Comparison of ENCODE assay signal across 10 cellular contexts in the genomic region with DNA sequence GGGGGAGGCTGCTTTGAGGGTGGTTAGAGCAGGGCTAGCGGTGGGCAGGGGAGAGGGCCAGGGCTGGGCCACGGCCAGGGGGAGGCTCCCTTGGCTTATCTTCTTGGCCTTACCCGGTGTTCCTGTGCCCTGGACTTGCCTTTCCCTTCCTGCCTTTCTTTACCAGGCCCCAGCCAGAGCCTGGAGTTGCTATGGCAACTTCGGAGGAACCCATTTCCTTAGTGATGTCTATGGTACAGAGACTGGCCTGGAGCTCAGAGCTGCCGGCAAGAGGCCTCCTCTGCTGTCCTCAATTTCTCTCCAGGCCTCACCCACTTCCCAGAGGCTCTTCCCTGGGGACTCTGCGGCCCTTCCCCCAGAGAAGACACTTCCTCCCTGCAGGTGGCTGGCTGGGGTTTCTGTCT. TPM values are rescaled to one million over a fixed set of nuclear protein-coding genes. Genes with fewer than 3 reads are reported as not detected.
DNase-seq lines count a peak whose midpoint lies in the region; ATAC-seq, FAIRE-seq and TF ChIP-seq lines count a peak whose summit lies in the region.
"Had no signal": no experiment of that assay in that cellular context is flagged by ENCODE, and none has a peak within 500 bp of the region (broad histone marks: within the 10 kb centered on the region; RNA-seq: fewer than 3 reads in every experiment).

No MANE protein-coding gene starts in this region.

- H3K4me1 ChIP-seq in endothelial cell of umbilical vein (ENCODE audit: control insufficient read depth, extremely low read depth, insufficient read depth, low read length) = peaks cover 4% of the 10 kb centered on the region
- H3K4me1 ChIP-seq in neuronal stem cell (ENCODE audit: control insufficient read depth in 2 of 2, insufficient read depth in 1 of 2, low read depth in 1 of 2, low read length in 2 of 2) = peaks cover 26 to 28% of the 10 kb centered on the region in 2 donors

- H3K27ac Mint-ChIP-seq in stimulated activated memory B cell treated with anti-CD40 and anti-IgM and Interleukin-4, amounts not matched to agents 10 μg/mL and 1 μg/mL and 100 μg/mL, for 72 hours = no peak overlapping the region

- H3K27me3 ChIP-seq in endothelial cell of umbilical vein (ENCODE audit: control insufficient read depth in 2 of 2, insufficient read depth in 2 of 2, low read length in 2 of 2) (peaks cover 13 to 18% of the 10 kb centered on the region in 2 experiments), neuronal stem cell (ENCODE audit: control insufficient read depth in 3 of 3, insufficient read depth in 3 of 3, low read depth in 1 of 3, low read length in 3 of 3) (peaks cover 3 to 44% (median 11%) of the 10 kb centered on the region in 3 experiments)

- no peaks in the 10 kb centered on the region for H3K79me2 ChIP-seq in endothelial cell of umbilical vein (ENCODE audit: control insufficient read depth, insufficient read depth, low read length)

- no peak overlapping the region for H4K8ac ChIP-seq in neuronal stem cell (ENCODE audit: low read depth, low read length)

- no peak for TF ChIP-seq POLR2A in endothelial cell of umbilical vein (IDR thresholded peaks at IDR 0.05; ENCODE audit: low read depth, low read length)

- no peak overlapping the region for H3K23ac ChIP-seq in neuronal stem cell (ENCODE audit: low read depth, low read length, poor library complexity)

- TF ChIP-seq CTCF in endothelial cell of umbilical vein (IDR thresholded peaks at IDR 0.05; ENCODE audit: extremely low read depth in 1 of 2, insufficient read depth in 1 of 2, low read depth in 1 of 2, low read length in 2 of 2) = no peak

- CTCF ChIA-PET in endothelial cell of umbilical vein (lab: Charles Lee) = interaction anchor here (0.6 to 2.6 kb wide), 10 partner anchors 11 to 216 kb away, joined by 3 to 24 read pairs (median 4); partner anchors contain the start of gene ANKZF1

- no peaks in the 10 kb centered on the region for H3K9me1 ChIP-seq in endothelial cell of umbilical vein (replicated peaks; ENCODE audit: control insufficient read depth, extremely low read depth, insufficient read depth, low read length)

- H3K4me2 ChIP-seq in endothelial cell of umbilical vein (ENCODE audit: insufficient read depth, low read length) (no peak overlapping the region), neuronal stem cell (ENCODE audit: insufficient read depth, low read length, poor library complexity, severe bottlenecking) (no peak overlapping the region)

- DNase-seq in DMS153 (lab: John Stamatoyannopoulos, UW) (peak; percentile 79), NCI-H446 (lab: John Stamatoyannopoulos, UW) (peak; percentile 39 to 66), endothelial cell of umbilical vein (ENCODE audit: low read depth, low spot score) (peak; percentile 80), neuronal stem cell (ENCODE audit: low spot score) (no peak), GDM1 (lab: John Stamatoyannopoulos, UW) (no peak), epidermal melanocyte (ENCODE audit: insufficient read length, low spot score) (no peak)

- H3K4me3 ChIP-seq in endothelial cell of umbilical vein (replicated peaks in 1 of 3; ENCODE audit: insufficient read depth in 1 of 3, low read depth in 1 of 3, low read length in 3 of 3) (no peak overlapping the region), neuronal stem cell (ENCODE audit: low read length in 2 of 2) (no peak overlapping the region)
- H3K4me3 ChIP-seq: GM12878 had no signal

- no peak overlapping the region for H4K91ac ChIP-seq in neuronal stem cell (ENCODE audit: low read depth, low read length, poor library complexity)

- no peak overlapping the region for H2BK12ac ChIP-seq in neuronal stem cell (ENCODE audit: low read length)

- H3K36me3 ChIP-seq in endothelial cell of umbilical vein (ENCODE audit: control insufficient read depth in 2 of 2, extremely low read depth in 1 of 2, insufficient read depth in 2 of 2, low read length in 2 of 2) (no peaks in the 10 kb centered on the region), neuronal stem cell (replicated peaks in 1 of 2; ENCODE audit: control insufficient read depth in 2 of 2, insufficient read depth in 2 of 2, low read length in 2 of 2) (peaks cover 0 to 2% of the 10 kb centered on the region in 2 donors)

- dilution Hi-C loops in endothelial cell of umbilical vein (cut with MboI; ENCODE audit: extremely low pct_ligation_motif_present, low sequenced_read_pairs) = no loop called here

- peak overlapping the region; percentile 61 for H3K18ac ChIP-seq in neuronal stem cell (ENCODE audit: low read length)

- H2AFZ ChIP-seq in endothelial cell of umbilical vein (ENCODE audit: low read depth, low read length) (no peak overlapping the region), neuronal stem cell (ENCODE audit: low read length) (peak overlapping the region; percentile 31)

- no peak overlapping the region for H3K9ac ChIP-seq in endothelial cell of umbilical vein (replicated peaks; ENCODE audit: extremely low read depth, insufficient read depth, low read length)
- H3K9ac ChIP-seq in neuronal stem cell (ENCODE audit: low read depth, low read length, poor library complexity) = no peak overlapping the region

- H2BK5ac ChIP-seq in neuronal stem cell (ENCODE audit: low read length) = no peak overlapping the region

- peaks cover 75% of the 10 kb centered on the region for H3K27me3 Mint-ChIP-seq in stimulated activated memory B cell treated with anti-CD40 and anti-IgM and Interleukin-4, amounts not matched to agents 10 μg/mL and 1 μg/mL and 100 μg/mL, for 72 hours

- no peak overlapping the region for H3K4me3 Mint-ChIP-seq in stimulated activated memory B cell treated with anti-CD40 and anti-IgM and Interleukin-4, amounts not matched to agents 10 μg/mL and 1 μg/mL and 100 μg/mL, for 72 hours

- H2AK5ac ChIP-seq in neuronal stem cell (ENCODE audit: low read depth, low read length) = peak overlapping the region; percentile 51

- no peaks in the 10 kb centered on the region for H3K36me3 Mint-ChIP-seq in stimulated activated memory B cell treated with anti-CD40 and anti-IgM and Interleukin-4, amounts not matched to agents 10 μg/mL and 1 μg/mL and 100 μg/mL, for 72 hours

- H3K9me3 Mint-ChIP-seq in stimulated activated memory B cell treated with anti-CD40 and anti-IgM and Interleukin-4, amounts not matched to agents 10 μg/mL and 1 μg/mL and 100 μg/mL, for 72 hours = no peaks in the 10 kb centered on the region

- ATAC-seq in stimulated activated memory B cell treated with anti-CD40 and anti-IgM and Interleukin-4, amounts not matched to agents 10 μg/mL and 1 μg/mL and 100 μg/mL, for 72 hours = no peak
- ATAC-seq in HG03378 (IDR thresholded peaks at IDR 0.05; ENCODE audit: unreplicated experiment) = no peak
- ATAC-seq: GM12878 had no signal

- no peak overlapping the region for H2BK120ac ChIP-seq in neuronal stem cell (ENCODE audit: low read depth, low read length)

- H3K9me3 ChIP-seq in endothelial cell of umbilical vein (replicated peaks; ENCODE audit: control insufficient read depth, insufficient read depth, low read length) = no peaks in the 10 kb centered on the region
- no peaks in the 10 kb centered on the region for H3K9me3 ChIP-seq in neuronal stem cell (replicated peaks in 1 of 2; ENCODE audit: control insufficient read depth in 2 of 2, insufficient read depth in 1 of 2, low read depth in 1 of 2, low read length in 2 of 2)

- POLR2A ChIA-PET in endothelial cell of umbilical vein (lab: Charles Lee) = no interaction called here

- no peak overlapping the region for H3K4ac ChIP-seq in neuronal stem cell (ENCODE audit: low read length)

- peaks cover 26% of the 10 kb centered on the region for H3K4me1 Mint-ChIP-seq in stimulated activated memory B cell treated with anti-CD40 and anti-IgM and Interleukin-4, amounts not matched to agents 10 μg/mL and 1 μg/mL and 100 μg/mL, for 72 hours

- BruUV-seq in endothelial cell of umbilical vein (replicated peaks; lab: Mats Ljungman, UMichigan) = no TSS peak

- intact Hi-C loops in endothelial cell of umbilical vein (cut with micrococcal nuclease) = no loop called here

- no peaks in the 10 kb centered on the region for H3K79me1 ChIP-seq in neuronal stem cell (ENCODE audit: low read depth, low read length)

- FAIRE-seq in endothelial cell of umbilical vein (lab: Jason Lieb, UNC) = peak; percentile 26
- FAIRE-seq: GM12878 had no signal

- H4K20me1 ChIP-seq in endothelial cell of umbilical vein (replicated peaks; ENCODE audit: control insufficient read depth, extremely low read depth, insufficient read depth, low read length) = no peaks in the 10 kb centered on the region

- no CpG with 5 or more reads among the region's 6 CpGs for WGBS in neuronal stem cell (ENCODE audit: extremely low coverage in 2 of 2, insufficient read length in 2 of 2, insufficient replicate concordance in 1 of 2), 2 donors

- H3K14ac ChIP-seq in neuronal stem cell (ENCODE audit: low read length) = no peak overlapping the region

- H2BK15ac ChIP-seq in neuronal stem cell (ENCODE audit: low read length) = no peak overlapping the region

- H3K27ac ChIP-seq in endothelial cell of umbilical vein (ENCODE audit: insufficient read depth, low read depth, low read length) (no peak overlapping the region), neuronal stem cell (replicated peaks; ENCODE audit: low read length) (no peak overlapping the region)

RNA-seq across cellular contexts. Expression of gene SPEG, which starts 11.5 kb away (rescaled TPM):
- total RNA-seq in endothelial cell of umbilical vein = 0.21 and 0.84 TPM in 2 replicates
- polyA plus RNA-seq in endothelial cell of umbilical vein = 3.5 TPM in 2 replicates
- 0.94 and 2.1 TPM in 2 replicates for polyA plus RNA-seq in endothelial cell of umbilical vein (2011; cell fraction: cytosol; rRNA removed)
- 18.2 and 18.7 TPM in 2 replicates for polyA plus RNA-seq in endothelial cell of umbilical vein (2011; cell fraction: nucleus; rRNA removed)
- polyA plus RNA-seq in endothelial cell of umbilical vein (2012) = 1.0 and 2.6 TPM in 2 replicates
- polyA minus RNA-seq in endothelial cell of umbilical vein = 3.6 and 5.6 TPM in 2 replicates
- 1.7 TPM for polyA minus RNA-seq in endothelial cell of umbilical vein (2011; cell fraction: cytosol; rRNA and poly(A)+ RNA removed)
- polyA minus RNA-seq in endothelial cell of umbilical vein (2011; cell fraction: nucleus; rRNA and poly(A)+ RNA removed) = 4.4 and 11.4 TPM in 2 replicates
- polyA plus RNA-seq in neuronal stem cell (2013, experiment 1 of 2) = 24.0 TPM
- 23.9 TPM for polyA plus RNA-seq in neuronal stem cell (2013, experiment 2 of 2)

RNA-seq across cellular contexts. Expression of gene DES, which starts 27.9 kb away (rescaled TPM):
- not detected in 2 replicates for total RNA-seq in endothelial cell of umbilical vein
- polyA plus RNA-seq in endothelial cell of umbilical vein = not detected in 2 replicates
- not detected in 2 replicates for polyA plus RNA-seq in endothelial cell of umbilical vein (2011; cell fraction: cytosol; rRNA removed)
- polyA plus RNA-seq in endothelial cell of umbilical vein (2011; cell fraction: nucleus; rRNA removed) = not detected in 2 replicates
- not detected in 2 replicates for polyA plus RNA-seq in endothelial cell of umbilical vein (2012)
- 1.7 TPM in 1 of 2 replicates, not detected in the other for polyA minus RNA-seq in endothelial cell of umbilical vein
- polyA minus RNA-seq in endothelial cell of umbilical vein (2011; cell fraction: cytosol; rRNA and poly(A)+ RNA removed) = 1.1 TPM
- polyA minus RNA-seq in endothelial cell of umbilical vein (2011; cell fraction: nucleus; rRNA and poly(A)+ RNA removed) = not detected in 2 replicates
- 0.24 TPM for polyA plus RNA-seq in neuronal stem cell (2013, experiment 1 of 2)
- 0.39 TPM for polyA plus RNA-seq in neuronal stem cell (2013, experiment 2 of 2)
- total RNA-seq: activated CD8-positive, alpha-beta memory T cell treated with anti-CD3 and anti-CD28 coated beads for 36 hours had no signal
- polyA plus RNA-seq: GM12878 had no signal

RNA-seq across cellular contexts. Expression of gene GMPPA, which starts 52.6 kb away (rescaled TPM):
- total RNA-seq in endothelial cell of umbilical vein = 34.1 and 39.1 TPM in 2 replicates
- 104 and 126 TPM in 2 replicates for polyA plus RNA-seq in endothelial cell of umbilical vein
- polyA plus RNA-seq in endothelial cell of umbilical vein (2011; cell fraction: cytosol; rRNA removed) = 56.3 and 59.4 TPM in 2 replicates
- 114 and 130 TPM in 2 replicates for polyA plus RNA-seq in endothelial cell of umbilical vein (2011; cell fraction: nucleus; rRNA removed)
- 45.4 and 47.2 TPM in 2 replicates for polyA plus RNA-seq in endothelial cell of umbilical vein (2012)
- 68.7 and 80.4 TPM in 2 replicates for polyA minus RNA-seq in endothelial cell of umbilical vein
- 21.7 TPM for polyA minus RNA-seq in endothelial cell of umbilical vein (2011; cell fraction: cytosol; rRNA and poly(A)+ RNA removed)
- polyA minus RNA-seq in endothelial cell of umbilical vein (2011; cell fraction: nucleus; rRNA and poly(A)+ RNA removed) = 17.2 and 32.6 TPM in 2 replicates
- polyA plus RNA-seq in neuronal stem cell (2013, experiment 1 of 2) = 11.1 TPM
- polyA plus RNA-seq in neuronal stem cell (2013, experiment 2 of 2) = 10.9 TPM

RNA-seq across cellular contexts. Expression of gene DNPEP, which starts 58.4 kb away (rescaled TPM):
- 40.4 and 43.1 TPM in 2 replicates for total RNA-seq in endothelial cell of umbilical vein
- polyA plus RNA-seq in endothelial cell of umbilical vein = 77.5 and 83.2 TPM in 2 replicates
- 47.7 and 52.1 TPM in 2 replicates for polyA plus RNA-seq in endothelial cell of umbilical vein (2011; cell fraction: cytosol; rRNA removed)
- 117 and 134 TPM in 2 replicates for polyA plus RNA-seq in endothelial cell of umbilical vein (2011; cell fraction: nucleus; rRNA removed)
- 51.3 and 76.1 TPM in 2 replicates for polyA plus RNA-seq in endothelial cell of umbilical vein (2012)
- polyA minus RNA-seq in endothelial cell of umbilical vein = 48.5 and 59.5 TPM in 2 replicates
- polyA minus RNA-seq in endothelial cell of umbilical vein (2011; cell fraction: cytosol; rRNA and poly(A)+ RNA removed) = 29.0 TPM
- 39.2 and 40.3 TPM in 2 replicates for polyA minus RNA-seq in endothelial cell of umbilical vein (2011; cell fraction: nucleus; rRNA and poly(A)+ RNA removed)
- 35.4 TPM for polyA plus RNA-seq in neuronal stem cell (2013, experiment 1 of 2)
- 35.1 TPM for polyA plus RNA-seq in neuronal stem cell (2013, experiment 2 of 2)

Comparison
In these comparisons a context has a peak if more than half of its experiments do, and no peak if none do; other contexts are left out.
1. DNase-seq: peak in DMS153 (single experiment), NCI-H446 (2 of 2) and endothelial cell of umbilical vein (single experiment); none in neuronal stem cell (single experiment), GDM1 (single experiment) and epidermal melanocyte (single experiment).